In genomic region chr10:103879409-103879808, GRCh38 we compare ENCODE assay signal across 13 cellular contexts.
"Had no signal": no experiment of that assay in that cellular context is flagged by ENCODE, and none has a peak within 500 bp of the region (broad histone marks: within the 10 kb centered on the region; RNA-seq: fewer than 3 reads in every experiment).

No MANE protein-coding gene starts in this region.

- H3K27ac ChIP-seq: adrenal gland, spleen, thyroid gland had no signal

- DNase-seq: activated CD4-positive, alpha-beta T cell treated with anti-CD3 and anti-CD28 coated beads, Interleukin-2, amount 50 U/mL, for 1 hour; activated naive CD4-positive, alpha-beta T cell treated with anti-CD3 and anti-CD28 coated beads for 36 hours; activated T-cell treated with anti-CD3 and anti-CD28 coated beads for 4 hours; adrenal gland; caudate nucleus; foreskin melanocyte; head of caudate nucleus; spleen; SW 1271; T-helper 9 cell; thyroid gland had no signal

- H3K27ac Mint-ChIP-seq: activated naive CD4-positive, alpha-beta T cell treated with anti-CD3 and anti-CD28 coated beads for 36 hours had no signal

- H3K27me3 ChIP-seq: adrenal gland, spleen, thyroid gland had no signal

- H3K9me3 Mint-ChIP-seq: activated naive CD4-positive, alpha-beta T cell treated with anti-CD3 and anti-CD28 coated beads for 36 hours had no signal

- H3K4me3 Mint-ChIP-seq: activated naive CD4-positive, alpha-beta T cell treated with anti-CD3 and anti-CD28 coated beads for 36 hours had no signal

- ATAC-seq: activated CD4-positive, CD25-positive, alpha-beta regulatory T cell treated with anti-CD3 and anti-CD28 coated beads, Interleukin-2, amount 50 U/mL, for 24 hours; sciatic nerve had no signal
